In the genomic region with DNA sequence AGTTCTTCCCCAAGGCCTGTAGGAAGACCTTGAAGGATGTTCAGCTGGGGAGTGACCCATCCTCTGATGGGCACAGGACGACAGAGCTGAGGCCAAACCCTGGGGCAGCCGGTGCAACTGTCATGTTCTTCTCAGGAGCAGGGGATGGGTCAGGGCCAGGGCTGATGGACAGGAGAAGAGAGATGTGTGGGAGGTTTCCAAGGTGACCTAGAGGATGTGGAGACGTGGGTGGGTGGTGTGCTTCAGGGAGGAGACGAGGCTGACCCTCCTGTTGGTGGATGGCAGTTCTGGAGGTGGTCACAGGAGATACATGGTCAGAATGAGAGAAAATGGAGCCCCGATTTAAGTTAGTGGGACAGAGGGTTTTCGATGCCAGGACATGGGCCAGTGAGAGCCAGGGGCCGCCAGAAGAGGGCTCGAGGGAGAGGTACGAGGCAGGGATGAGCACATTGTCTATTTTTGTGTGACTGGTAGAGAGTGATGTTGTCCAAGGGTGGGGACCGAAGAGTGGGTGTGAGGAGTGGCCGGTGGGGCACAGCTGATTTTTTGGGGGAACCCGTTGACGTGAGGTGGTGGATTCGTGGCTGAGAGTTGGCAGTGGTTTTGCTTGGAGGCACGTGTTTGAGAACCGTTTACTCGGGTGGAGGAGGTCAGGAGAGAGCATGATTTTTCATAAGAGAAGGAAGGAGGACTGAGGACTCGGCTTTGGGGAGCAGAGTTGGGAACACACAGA, we compare ENCODE assay signal across 13 cellular contexts. TPM values are rescaled to one million over a fixed set of nuclear protein-coding genes. Genes with fewer than 3 reads are reported as not detected.
A peak's percentile ranks its signal among the peaks of the same experiment; 100 is the strongest.
DNase-seq lines count a peak whose midpoint lies in the region; FAIRE-seq and TF ChIP-seq lines count a peak whose summit lies in the region.
"Had no signal": no experiment of that assay in that cellular context is flagged by ENCODE, and none has a peak within 500 bp of the region (broad histone marks: within the 10 kb centered on the region; RNA-seq: fewer than 3 reads in every experiment).

No MANE protein-coding gene starts in this region.

- no peaks in the 10 kb centered on the region for H3K27me3 ChIP-seq in effector memory CD4-positive, alpha-beta T cell (replicated peaks; ENCODE audit: control insufficient read depth, insufficient read depth, low read length, poor library complexity, severe bottlenecking)
- H3K27me3 ChIP-seq in spleen (replicated peaks in 1 of 7) (no peaks in the 10 kb centered on the region), SJCRH30 (no peaks in the 10 kb centered on the region)
- H3K27me3 ChIP-seq: foreskin keratinocyte had no signal

- H3K4me1 ChIP-seq in OCI-LY7 (ENCODE audit: insufficient read depth, low read length, poor library complexity, severe bottlenecking), result peaks cover 56% of the 10 kb centered on the region
- peaks cover 43% of the 10 kb centered on the region for H3K4me1 ChIP-seq in effector memory CD4-positive, alpha-beta T cell (ENCODE audit: control insufficient read depth, insufficient read depth, low read length, poor library complexity, severe bottlenecking)
- H3K4me1 ChIP-seq in spleen, result peaks cover 61 to 95% (median 90%) of the 10 kb centered on the region in 6 donors
- H3K4me1 ChIP-seq in SJCRH30, result peaks cover 17% of the 10 kb centered on the region

- no peaks in the 10 kb centered on the region for H3K36me3 Mint-ChIP-seq in activated naive CD4-positive, alpha-beta T cell treated with anti-CD3 and anti-CD28 coated beads for 36 hours (ENCODE audit: low read depth)

- peaks cover 4% of the 10 kb centered on the region; the same call in 1 of the 2 replicates for H4K20me1 ChIP-seq in OCI-LY7 (ENCODE audit: insufficient read depth, low read length)

- H3K27ac Mint-ChIP-seq in activated naive CD4-positive, alpha-beta T cell treated with anti-CD3 and anti-CD28 coated beads for 36 hours, result peak overlapping the region; percentile 79

- CTCF ChIA-PET in activated naive CD4-positive, alpha-beta T cell treated with anti-CD3 and anti-CD28 coated beads for 36 hours (lab: Charles Lee), result interaction anchor here (0.5 kb wide), 1 partner anchor 391 kb away, joined by 3 read pairs; no protein-coding TSS in a partner anchor
- CTCF ChIA-PET in OCI-LY7 (lab: Charles Lee; ENCODE audit: unreplicated experiment), result no interaction called here

- H3K9me3 ChIP-seq in OCI-LY7 (ENCODE audit: low read length), result no peaks in the 10 kb centered on the region
- H3K9me3 ChIP-seq in effector memory CD4-positive, alpha-beta T cell (ENCODE audit: control insufficient read depth, low read length), result no peaks in the 10 kb centered on the region
- no peaks in the 10 kb centered on the region for H3K9me3 ChIP-seq in spleen
- no peaks in the 10 kb centered on the region for H3K9me3 ChIP-seq in SJCRH30 (replicated peaks)

- peak overlapping the region; percentile 94 for H3K4me2 ChIP-seq in OCI-LY7 (ENCODE audit: low read length)

- H3K4me3 ChIP-seq in OCI-LY7 (ENCODE audit: low read depth, low read length, poor library complexity, severe bottlenecking), result peak overlapping the region; percentile 64
- H3K4me3 ChIP-seq in effector memory CD4-positive, alpha-beta T cell (ENCODE audit: insufficient read depth, low read depth, low read length, poor library complexity, severe bottlenecking), result no peak overlapping the region
- H3K4me3 ChIP-seq in spleen, result peak overlapping the region in 1 of 8 donors; percentile 54
- no peak overlapping the region for H3K4me3 ChIP-seq in SJCRH30

- intact Hi-C loops in activated naive CD4-positive, alpha-beta T cell treated with anti-CD3 and anti-CD28 coated beads for 36 hours (cut with micrococcal nuclease), result loop anchor here (1.0 kb wide), 2 partner anchors 13 to 38 kb away; no protein-coding TSS in a partner anchor
- intact Hi-C loops in OCI-LY7 (cut with micrococcal nuclease; ENCODE audit: unreplicated experiment), result loop anchor here (10.0 kb wide), 1 partner anchor 1002 kb away; no protein-coding TSS in a partner anchor
- intact Hi-C loops in spleen (cut with DNase I; ENCODE audit: low total_unique reads), result no loop called here

- BruUV-seq in OCI-LY7 (replicated peaks; lab: Mats Ljungman, UMichigan), result no TSS peak

- H3K9me2 ChIP-seq in OCI-LY7 (ENCODE audit: insufficient read depth, low read length), result no peaks in the 10 kb centered on the region

- no peak for TF ChIP-seq POLR2A in spleen (IDR thresholded peaks at IDR 0.05)

- H3K36me3 ChIP-seq in OCI-LY7 (ENCODE audit: insufficient read depth, low read length) (peaks cover 5% of the 10 kb centered on the region; the same call in 1 of the 2 replicates), spleen (peaks cover 0 to 24% (median 0%) of the 10 kb centered on the region in 6 donors), SJCRH30 (no peaks in the 10 kb centered on the region)
- H3K36me3 ChIP-seq in effector memory CD4-positive, alpha-beta T cell (ENCODE audit: control insufficient read depth, insufficient read depth, low read length), result no peaks in the 10 kb centered on the region
- H3K36me3 ChIP-seq: WERI-Rb-1 had no signal

- POLR2A ChIA-PET in OCI-LY7 (lab: Charles Lee), result interaction anchor here (1.6 kb wide), 1 partner anchor 8 kb away, joined by 4 read pairs; no protein-coding TSS in a partner anchor

- 39 to 46% (median 44%) methylated on average over 18 of the region's 18 CpGs for WGBS in spleen, 5 donors

- peak overlapping the region; percentile 96 for H3K27ac ChIP-seq in OCI-LY7 (ENCODE audit: low read depth, low read length, poor library complexity, severe bottlenecking)
- H3K27ac ChIP-seq in effector memory CD4-positive, alpha-beta T cell (ENCODE audit: insufficient read depth, low read length, poor library complexity, severe bottlenecking), result peak overlapping the region; percentile 67
- peak overlapping the region; percentile 43 to 91 (median 80) for H3K27ac ChIP-seq in spleen
- H3K27ac ChIP-seq in SJCRH30, result no peak overlapping the region
- H3K27ac ChIP-seq: foreskin keratinocyte, WERI-Rb-1 had no signal

- H3K79me2 ChIP-seq in OCI-LY7 (ENCODE audit: insufficient read depth, low read depth, low read length), result peaks cover 65% of the 10 kb centered on the region

- no peak overlapping the region for H2AFZ ChIP-seq in OCI-LY7 (ENCODE audit: low read length)

- no peaks in the 10 kb centered on the region for H3K27me3 Mint-ChIP-seq in activated naive CD4-positive, alpha-beta T cell treated with anti-CD3 and anti-CD28 coated beads for 36 hours (ENCODE audit: low read depth)

- no peak for FAIRE-seq in HTR-8/SVneo (lab: Jason Lieb, UNC)
- FAIRE-seq: RCC 7860 had no signal

- H3K4me1 Mint-ChIP-seq in activated naive CD4-positive, alpha-beta T cell treated with anti-CD3 and anti-CD28 coated beads for 36 hours (ENCODE audit: low read depth), result peaks cover 62% of the 10 kb centered on the region

- H3K4me3 Mint-ChIP-seq in activated naive CD4-positive, alpha-beta T cell treated with anti-CD3 and anti-CD28 coated beads for 36 hours, result peak overlapping the region; percentile 44

- DNase-seq in activated naive CD4-positive, alpha-beta T cell treated with anti-CD3 and anti-CD28 coated beads for 36 hours, result no peak
- DNase-seq in activated naive CD4-positive, alpha-beta T cell treated with Interleukin-2 at 50 U/mL for 16 hours, result no peak
- no peak for DNase-seq in OCI-LY7 (ENCODE audit: low spot score)
- DNase-seq in effector memory CD4-positive, alpha-beta T cell, result no peak
- DNase-seq in spleen, result peak; percentile 67
- DNase-seq in NCI-H2081 treated with DMSO at 0.1 percent for 48 hours (lab: John Stamatoyannopoulos, UW), result no peak
- no peak for DNase-seq in HTR-8/SVneo (ENCODE audit: insufficient read length, low spot score)
- DNase-seq in SJCRH30, result no peak
- DNase-seq: dermis blood vessel endothelial cell, foreskin keratinocyte, NCI-H226, WERI-Rb-1 had no signal

- no peaks in the 10 kb centered on the region for H3K9me3 Mint-ChIP-seq in activated naive CD4-positive, alpha-beta T cell treated with anti-CD3 and anti-CD28 coated beads for 36 hours

- TF ChIP-seq CTCF in OCI-LY7 (conservative IDR thresholded peaks at IDR 0.05; ENCODE audit: low read length) (no peak), spleen (IDR thresholded peaks at IDR 0.05 in 8 of 11, conservative IDR thresholded peaks at IDR 0.05 in 3 of 11) (no peak)

RNA-seq across cellular contexts. Expression of a gene that starts 14.6 kb away (rescaled TPM):
- total RNA-seq in activated naive CD4-positive, alpha-beta T cell treated with anti-CD3 and anti-CD28 coated beads for 36 hours, result 10 to 100 TPM; 20.1 to 21.4 TPM
- 15.0 and 22.3 TPM in 2 replicates for total RNA-seq in OCI-LY7 (2014; rRNA removed; shearing (Covaris generic))
- total RNA-seq in OCI-LY7 (2022) (43.2 and 43.9 TPM in 2 replicates), spleen (10 to 100 TPM; 40.1 to 66.9 (median 54.8) TPM)
- polyA plus RNA-seq in spleen, result 10 to 100 TPM; 17.2 to 34.0 (median 25.9) TPM
- 8.4 and 8.9 TPM in 2 replicates for total RNA-seq in SJCRH30 (2014; rRNA removed; shearing (Covaris generic))

RNA-seq across cellular contexts. Expression of a gene that starts 39.0 kb away (rescaled TPM):
- 10 to 100 TPM; 32.6 to 34.9 TPM for total RNA-seq in activated naive CD4-positive, alpha-beta T cell treated with anti-CD3 and anti-CD28 coated beads for 36 hours
- total RNA-seq in OCI-LY7 (2014; rRNA removed; shearing (Covaris generic)), result 47.9 and 48.1 TPM in 2 replicates
- total RNA-seq in OCI-LY7 (2022), result 34.6 and 36.6 TPM in 2 replicates
- total RNA-seq in spleen, result 10 to 100 TPM; 31.3 to 47.1 (median 40.6) TPM
- 10 to 100 TPM; 13.7 to 17.1 (median 14.5) TPM for polyA plus RNA-seq in spleen
- 87.7 and 92.7 TPM in 2 replicates for total RNA-seq in SJCRH30 (2014; rRNA removed; shearing (Covaris generic))
